Comparison of ENCODE assay signal across 16 cellular contexts in the genomic region with DNA sequence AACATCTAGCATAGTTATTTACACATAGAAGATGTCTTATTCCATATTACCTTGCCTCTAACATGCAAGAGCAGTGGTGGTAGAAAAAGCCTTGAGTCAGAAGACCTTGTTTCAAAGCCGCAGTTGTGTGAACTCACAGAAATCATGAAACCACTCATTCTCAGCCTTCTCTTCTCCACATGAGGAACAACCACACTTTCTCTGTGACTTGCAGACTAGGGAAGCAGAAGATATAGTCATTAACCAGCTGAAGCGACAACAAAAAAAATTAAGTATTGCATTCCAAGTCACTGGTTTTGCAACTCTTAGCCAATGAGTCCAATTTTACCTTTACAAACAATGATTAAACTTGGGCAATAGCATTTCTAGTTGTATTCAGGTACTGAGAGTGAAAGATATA. TPM values are rescaled to one million over a fixed set of nuclear protein-coding genes. Genes with fewer than 3 reads are reported as not detected.
DNase-seq lines count a peak whose midpoint lies in the region; ATAC-seq and TF ChIP-seq lines count a peak whose summit lies in the region.
"Had no signal": no experiment of that assay in that cellular context is flagged by ENCODE, and none has a peak within 500 bp of the region (broad histone marks: within the 10 kb centered on the region; RNA-seq: fewer than 3 reads in every experiment).

No MANE protein-coding gene starts in this region.

- H3K4me1 ChIP-seq in foreskin keratinocyte: peaks cover 5% of the 10 kb centered on the region

- H3K27ac Mint-ChIP-seq in effector memory CD8-positive, alpha-beta T cell: no peak overlapping the region

- no peaks in the 10 kb centered on the region for H3K9me3 Mint-ChIP-seq in effector memory CD8-positive, alpha-beta T cell

- peak; percentile 93 for ATAC-seq in HG02798 (IDR thresholded peaks at IDR 0.05; ENCODE audit: poor library complexity, unreplicated experiment)
- peak; percentile 73 for ATAC-seq in HG03565 (IDR thresholded peaks at IDR 0.05; ENCODE audit: unreplicated experiment)
- no peak for ATAC-seq in foreskin keratinocyte
- ATAC-seq in effector memory CD8-positive, alpha-beta T cell (replicated peaks): no peak
- ATAC-seq: gastroesophageal sphincter, HCT116, PC-3, sciatic nerve had no signal

- no peaks in the 10 kb centered on the region for H3K27me3 ChIP-seq in WERI-Rb-1 (ENCODE audit: insufficient read depth, low read depth, severe bottlenecking)
- H3K27me3 ChIP-seq in foreskin keratinocyte: no peaks in the 10 kb centered on the region
- H3K27me3 ChIP-seq: gastroesophageal sphincter had no signal

- no peaks in the 10 kb centered on the region for H3K9me3 ChIP-seq in WERI-Rb-1 (ENCODE audit: severe bottlenecking)
- H3K9me3 ChIP-seq: gastroesophageal sphincter had no signal

- no peak overlapping the region for H3K4me3 Mint-ChIP-seq in effector memory CD8-positive, alpha-beta T cell

- peak; percentile 11 for DNase-seq in Ammon's horn (ENCODE audit: low spot score)
- DNase-seq in GM19240 (ENCODE audit: insufficient read length, low spot score): peak; percentile 26
- DNase-seq in WERI-Rb-1: no peak
- no peak for DNase-seq in foreskin keratinocyte
- DNase-seq in effector memory CD8-positive, alpha-beta T cell: no peak
- DNase-seq in SKM-1 (lab: John Stamatoyannopoulos, UW; ENCODE audit: unreplicated experiment): no peak
- DNase-seq: activated gamma-delta T cell, DMS79 treated with DMSO at 0.1 percent for 48 hours, mammary epithelial cell, PC-3 had no signal

- H3K4me3 ChIP-seq in WERI-Rb-1 (ENCODE audit: low read depth, low read length): no peak overlapping the region
- H3K4me3 ChIP-seq: gastroesophageal sphincter had no signal

- H3K36me3 Mint-ChIP-seq in effector memory CD8-positive, alpha-beta T cell (ENCODE audit: insufficient read depth): peaks cover 3% of the 10 kb centered on the region

- H3K27me3 Mint-ChIP-seq in effector memory CD8-positive, alpha-beta T cell: no peaks in the 10 kb centered on the region

- no peaks in the 10 kb centered on the region for H3K36me3 ChIP-seq in WERI-Rb-1
- H3K36me3 ChIP-seq: gastroesophageal sphincter had no signal

- no peaks in the 10 kb centered on the region for H3K4me1 Mint-ChIP-seq in effector memory CD8-positive, alpha-beta T cell (ENCODE audit: low read depth in 2 of 2)

- no peak overlapping the region for H3K27ac ChIP-seq in WERI-Rb-1
- H3K27ac ChIP-seq in foreskin keratinocyte: no peak overlapping the region
- H3K27ac ChIP-seq: VCaP had no signal

- TF ChIP-seq CTCF in WERI-Rb-1 (IDR thresholded peaks at IDR 0.05; ENCODE audit: low read depth, low read length) (no peak), foreskin keratinocyte (conservative IDR thresholded peaks at IDR 0.05) (no peak)

RNA-seq across cellular contexts. Expression of a gene that starts 19.0 kb away (rescaled TPM):
- total RNA-seq in foreskin keratinocyte: 42.3 and 47.3 TPM in 2 replicates
- polyA plus RNA-seq in foreskin keratinocyte: 14.6 and 18.9 TPM in 2 replicates

Comparison
In these comparisons a context has a peak if more than half of its experiments do, and no peak if none do; other contexts are left out.
1. DNase-seq: peak in Ammon's horn (single experiment) and GM19240 (single experiment); none in WERI-Rb-1 (single experiment), foreskin keratinocyte (0 of 2), effector memory CD8-positive, alpha-beta T cell (0 of 3) and SKM-1 (single experiment).
2. ATAC-seq: peak in HG02798 (single experiment) and HG03565 (single experiment); none in foreskin keratinocyte (single experiment) and effector memory CD8-positive, alpha-beta T cell (single experiment).